Comparison of ENCODE assay signal across 8 cellular contexts in the genomic region with DNA sequence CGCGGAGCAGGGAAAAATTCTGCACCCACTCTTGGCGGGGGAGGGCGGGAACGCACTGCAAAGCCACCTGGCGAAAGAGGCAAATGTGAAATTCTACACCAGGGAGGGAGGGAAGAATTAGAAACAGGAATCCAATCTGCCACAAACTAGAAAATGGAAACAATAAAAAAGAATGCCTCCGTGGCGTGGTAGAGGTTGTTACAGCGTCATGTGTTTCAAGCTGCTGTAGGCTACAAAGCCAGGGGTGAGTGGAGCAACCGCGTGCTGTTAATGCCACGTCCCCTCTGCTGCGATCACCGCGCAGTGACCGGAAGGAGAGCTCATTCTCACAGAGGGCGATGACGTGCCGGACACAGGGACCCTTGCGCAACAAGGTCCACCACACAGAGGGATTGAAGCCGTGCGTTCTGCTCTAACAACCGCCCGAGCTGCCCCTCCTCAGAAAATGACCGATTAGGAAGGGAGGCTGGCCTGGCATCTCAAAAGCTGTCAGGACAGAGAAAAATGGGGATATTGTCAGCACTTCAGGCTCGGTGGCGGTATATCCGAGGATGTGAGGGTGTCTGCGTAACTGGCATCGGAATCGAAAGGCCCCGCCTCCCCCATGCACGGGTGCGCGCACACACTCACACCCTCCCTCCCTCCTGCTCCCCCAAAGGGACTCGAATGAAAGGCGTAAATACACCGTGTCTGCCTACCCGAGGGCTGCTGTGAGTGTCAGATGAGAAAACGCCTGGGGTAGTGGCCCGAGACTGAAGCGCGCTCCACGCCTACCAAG.
DNase-seq lines count a peak whose midpoint lies in the region; ATAC-seq lines count a peak whose summit lies in the region.

No MANE protein-coding gene starts in this region.

- peak overlapping the region; percentile 45 to 75 for H3K9ac ChIP-seq in mucosa of rectum (ENCODE audit: low read depth in 1 of 2, low read length in 2 of 2)

- no peaks in the 10 kb centered on the region for H3K36me3 ChIP-seq in esophagus (ENCODE audit: control insufficient read depth in 2 of 2, insufficient read depth in 2 of 2, low read length in 1 of 2)
- H3K36me3 ChIP-seq in mucosa of rectum (ENCODE audit: control insufficient read depth in 2 of 2, insufficient read depth in 2 of 2, low read length in 2 of 2) = no peaks in the 10 kb centered on the region

- 2% methylated on average over 44 of the region's 44 CpGs for whole genome bisulfite sequencing in esophagus, 2 donors

- H3K4me3 ChIP-seq in esophagus (ENCODE audit: low read depth in 1 of 2, low read length in 2 of 2) (peak overlapping the region; percentile 44 to 49), mucosa of rectum (ENCODE audit: low read length in 2 of 2) (peak overlapping the region; percentile 50 to 77)

- ATAC-seq in HG03135 (IDR thresholded peaks at IDR 0.05; ENCODE audit: unreplicated experiment) (no peak), HG03520 (IDR thresholded peaks at IDR 0.05; ENCODE audit: unreplicated experiment) (no peak)

- peak overlapping the region; percentile 35 to 69 for H3K27ac ChIP-seq in esophagus (ENCODE audit: low read depth in 2 of 2, low read length in 1 of 2)
- H3K27ac ChIP-seq in mucosa of rectum (ENCODE audit: low read depth in 2 of 2, low read length in 2 of 2) = peak overlapping the region; percentile 13 to 70

- H3K9me3 ChIP-seq in esophagus (ENCODE audit: control insufficient read depth in 2 of 2, insufficient read depth in 1 of 2, low read depth in 1 of 2, low read length in 1 of 2) = no peaks in the 10 kb centered on the region
- no peaks in the 10 kb centered on the region for H3K9me3 ChIP-seq in mucosa of rectum (ENCODE audit: control insufficient read depth in 2 of 2, low read length in 2 of 2)

- H3K27me3 ChIP-seq in esophagus (ENCODE audit: control insufficient read depth in 1 of 2, insufficient read depth in 2 of 2, low read length in 2 of 2) (no peaks in the 10 kb centered on the region), mucosa of rectum (ENCODE audit: control insufficient read depth in 2 of 2, insufficient read depth in 2 of 2, low read length in 2 of 2) (peaks cover 21 to 24% of the 10 kb centered on the region in 2 donors)

- H3K4me1 ChIP-seq in esophagus (ENCODE audit: control insufficient read depth in 2 of 2, insufficient read depth in 2 of 2, low read length in 1 of 2) = peaks cover 0 to 7% of the 10 kb centered on the region in 2 donors
- peaks cover 4 to 9% of the 10 kb centered on the region in 2 donors for H3K4me1 ChIP-seq in mucosa of rectum (ENCODE audit: control insufficient read depth in 2 of 2, insufficient read depth in 2 of 2, low read length in 2 of 2)

- DNase-seq in DMS79 (lab: John Stamatoyannopoulos, UW) (peak; percentile 40), NCI-H460 (ENCODE audit: extremely low read depth, low read depth) (peak; percentile 94)
- DNase-seq in activated T-cell treated with anti-CD3 and anti-CD28 coated beads, Interleukin-2, amount 50 U/mL, for 48 hours = peak; percentile 60 to 68
- peak; percentile 36 to 64 for DNase-seq in stimulated activated CD8-positive, alpha-beta memory T cell treated with anti-CD3 and anti-CD28 coated beads, Interleukin-4, amount 100 ng/mL, for 4 hours (ENCODE audit: low read depth in 2 of 2, low spot score in 1 of 2)

Comparison
In these comparisons a context has a peak if more than half of its experiments do, and no peak if none do; other contexts are left out.
1. DNase-seq: peak in every context shown above with its lines; median percentile 94 in NCI-H460; 64 in activated T-cell treated with anti-CD3 and anti-CD28 coated beads, Interleukin-2, amount 50 U/mL, for 48 hours; 50 in stimulated activated CD8-positive, alpha-beta memory T cell treated with anti-CD3 and anti-CD28 coated beads, Interleukin-4, amount 100 ng/mL, for 4 hours; 40 in DMS79.